In the genomic region with DNA sequence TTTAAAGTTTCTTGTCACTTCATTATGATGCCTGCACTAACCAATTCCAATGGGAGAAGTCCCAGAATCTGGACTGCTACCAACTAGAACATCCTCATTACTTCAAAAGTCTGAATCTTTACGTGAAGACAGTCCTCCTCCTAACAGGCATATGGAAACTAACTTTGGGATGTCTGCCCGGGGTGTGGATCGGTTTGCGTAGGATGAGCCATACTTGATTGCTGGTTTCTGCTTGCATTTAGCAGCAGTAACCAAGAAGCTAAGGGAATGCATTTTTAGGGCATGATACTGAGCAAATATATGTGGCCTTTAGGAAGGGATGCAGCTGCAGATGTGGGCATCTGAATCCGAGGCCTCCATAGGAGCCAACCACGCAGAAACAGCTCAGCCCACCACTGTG, we compare ENCODE assay signal across 19 cellular contexts.
"Had no signal": no experiment of that assay in that cellular context is flagged by ENCODE, and none has a peak within 500 bp of the region (broad histone marks: within the 10 kb centered on the region; RNA-seq: fewer than 3 reads in every experiment).

No MANE protein-coding gene starts in this region.

- H3K4me3 ChIP-seq: coronary artery, heart left ventricle, prostate gland, stomach, thyroid gland, upper lobe of left lung, uterus had no signal

- H3K27ac ChIP-seq: coronary artery, parathyroid adenoma, prostate gland, stomach, thyroid gland, upper lobe of left lung, uterus had no signal

- H3K4me1 ChIP-seq: parathyroid adenoma, prostate gland, stomach, thyroid gland, upper lobe of left lung, uterus had no signal

- H2AFZ ChIP-seq: parathyroid adenoma had no signal

- H3K9ac ChIP-seq: parathyroid adenoma had no signal

- H3K9me3 ChIP-seq: heart left ventricle, prostate gland, stomach, thyroid gland, upper lobe of left lung, uterus had no signal

- H3K27me3 ChIP-seq: heart left ventricle, stomach, thyroid gland, upper lobe of left lung, uterus had no signal

- DNase-seq: effector CD4-positive, alpha-beta T cell; endodermal cell; heart left ventricle; kidney glomerular epithelial cell; mesendoderm; naive thymus-derived CD4-positive, alpha-beta T cell; nephron progenitor cell; nucleus accumbens; stimulated activated CD4-positive, alpha-beta T cell treated with anti-CD3 and anti-CD28 coated beads, Interleukin-2, amount 100 ng/mL, for 24 hours; stimulated activated CD4-positive, alpha-beta T cell treated with anti-CD3 and anti-CD28 coated beads, Interleukin-4, amount 100 ng/mL, for 4 hours; stimulated activated naive CD4-positive, alpha-beta T cell; stomach; substantia nigra; thyroid gland; upper lobe of left lung; uterus had no signal

- H3K36me3 ChIP-seq: heart left ventricle, prostate gland, stomach, thyroid gland, upper lobe of left lung, uterus had no signal
